8 cellular contexts compared by ENCODE assay signal in the genomic region with DNA sequence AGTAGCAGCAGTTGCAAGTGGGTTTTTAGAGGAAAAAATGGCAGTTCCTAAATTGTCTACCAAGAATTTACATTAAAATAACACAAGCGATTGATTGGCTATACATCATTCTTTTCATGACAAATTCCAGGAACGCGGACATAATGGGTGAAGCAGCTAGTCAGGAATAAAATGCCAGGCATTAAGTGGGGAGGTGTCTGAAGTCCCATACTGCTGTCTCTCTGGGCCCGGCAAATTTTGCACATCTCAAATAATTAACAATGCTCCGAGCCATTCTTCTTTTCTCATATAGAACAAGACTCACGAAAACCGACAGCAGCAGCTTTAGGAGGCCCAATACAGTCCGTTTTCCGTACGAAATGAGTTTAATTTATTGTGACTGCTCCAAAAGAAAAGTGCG. TPM values are rescaled to one million over a fixed set of nuclear protein-coding genes. Genes with fewer than 3 reads are reported as not detected.
DNase-seq lines count a peak whose midpoint lies in the region; ATAC-seq and TF ChIP-seq lines count a peak whose summit lies in the region.

No MANE protein-coding gene starts in this region.

- peak overlapping the region; percentile 63 to 98 for H3K4me3 ChIP-seq in ascending aorta
- peak overlapping the region; percentile 92 to 97 (median 95) for H3K4me3 ChIP-seq in right lobe of liver
- peak overlapping the region; percentile 61 to 98 (median 88) for H3K4me3 ChIP-seq in tibial nerve

- H3K27me3 Mint-ChIP-seq in activated T-cell treated with anti-CD3 and anti-CD28 coated beads, Interleukin-2, amount 50 U/mL, for 4 hours (ENCODE audit: low read depth): no peaks in the 10 kb centered on the region

- H3K27ac ChIP-seq in ascending aorta (peak overlapping the region; percentile 97 to 98), right lobe of liver (peak overlapping the region; percentile 81 to 96 (median 88)), tibial nerve (peak overlapping the region; percentile 65 to 96 (median 95))

- H3K4me3 Mint-ChIP-seq in activated T-cell treated with anti-CD3 and anti-CD28 coated beads, Interleukin-2, amount 50 U/mL, for 4 hours: peak overlapping the region; percentile 97

- TF ChIP-seq EP300 in tibial nerve (IDR thresholded peaks at IDR 0.05): no peak

- under 1% methylated on average over 11 of the region's 11 CpGs for WGBS in right lobe of liver (ENCODE audit: insufficient coverage, low coverage, low lambda C conversion rate, missing lambda C conversion rate)
- WGBS in tibial nerve, 2 donors: 1% methylated on average over 11 of the region's 11 CpGs

- H3K36me3 ChIP-seq in ascending aorta (peaks cover 0 to 23% of the 10 kb centered on the region in 2 donors), right lobe of liver (peaks cover 0 to 10% (median 5%) of the 10 kb centered on the region in 4 donors), tibial nerve (peaks cover 0 to 25% (median 8%) of the 10 kb centered on the region in 3 donors)

- ATAC-seq in activated T-cell treated with anti-CD3 and anti-CD28 coated beads, Interleukin-2, amount 50 U/mL, for 4 hours: no peak
- no peak for ATAC-seq in right lobe of liver
- no peak for ATAC-seq in HG03378 (IDR thresholded peaks at IDR 0.05; ENCODE audit: unreplicated experiment)
- no peak for ATAC-seq in HG03354 (IDR thresholded peaks at IDR 0.05; ENCODE audit: poor library complexity, severe bottlenecking, unreplicated experiment)

- H3K9me3 ChIP-seq in ascending aorta (no peaks in the 10 kb centered on the region), right lobe of liver (no peaks in the 10 kb centered on the region), tibial nerve (no peaks in the 10 kb centered on the region)

- H3K4me1 ChIP-seq in ascending aorta: peaks cover 6 to 29% of the 10 kb centered on the region in 2 donors
- peaks cover 0 to 20% (median 3%) of the 10 kb centered on the region in 4 donors for H3K4me1 ChIP-seq in right lobe of liver
- peaks cover 0 to 59% (median 29%) of the 10 kb centered on the region in 4 donors for H3K4me1 ChIP-seq in tibial nerve

- peaks cover 33% of the 10 kb centered on the region for H3K36me3 Mint-ChIP-seq in activated T-cell treated with anti-CD3 and anti-CD28 coated beads, Interleukin-2, amount 50 U/mL, for 4 hours (ENCODE audit: insufficient read depth)

- TF ChIP-seq CTCF in ascending aorta (IDR thresholded peaks at IDR 0.05): no peak
- no peak for TF ChIP-seq CTCF in right lobe of liver (IDR thresholded peaks at IDR 0.05)
- TF ChIP-seq CTCF in tibial nerve (IDR thresholded peaks at IDR 0.05): no peak

- H3K27me3 ChIP-seq in ascending aorta: no peaks in the 10 kb centered on the region
- no peaks in the 10 kb centered on the region for H3K27me3 ChIP-seq in right lobe of liver
- H3K27me3 ChIP-seq in tibial nerve: no peaks in the 10 kb centered on the region

- DNase-seq in activated T-cell treated with anti-CD3 and anti-CD28 coated beads, Interleukin-2, amount 50 U/mL, for 4 hours: no peak
- no peak for DNase-seq in activated T-cell treated with anti-CD3 and anti-CD28 coated beads, Interleukin-2, amount 50 U/mL, for 1 hour
- DNase-seq in ascending aorta (ENCODE audit: low spot score in 2 of 2) (no peak), right lobe of liver (no peak), tibial nerve (ENCODE audit: low spot score in 2 of 2) (no peak)
- no peak for DNase-seq in stimulated activated CD8-positive, alpha-beta memory T cell treated with anti-CD3 and anti-CD28 coated beads, Interleukin-4, amount 100 ng/mL, for 48 hours

- peaks cover 45% of the 10 kb centered on the region for H3K4me1 Mint-ChIP-seq in activated T-cell treated with anti-CD3 and anti-CD28 coated beads, Interleukin-2, amount 50 U/mL, for 4 hours (ENCODE audit: low read depth)

- H3K9me3 Mint-ChIP-seq in activated T-cell treated with anti-CD3 and anti-CD28 coated beads, Interleukin-2, amount 50 U/mL, for 4 hours: no peaks in the 10 kb centered on the region

- no peak for TF ChIP-seq POLR2A in right lobe of liver (IDR thresholded peaks at IDR 0.05)
- TF ChIP-seq POLR2A in tibial nerve (IDR thresholded peaks at IDR 0.05): no peak

- intact Hi-C loops in ascending aorta (cut with DNase I): loop anchor here (1.0 to 5.0 kb wide), 5 partner anchors 15 to 498 kb away; partner anchors contain the start of genes LRR1, RPS29 and VCPKMT
- intact Hi-C loops in right lobe of liver (cut with DNase I): no loop called here

RNA-seq across cellular contexts. Expression of gene RPL36AL, which starts 0.7 kb away (rescaled TPM):
- 100 to 1,000 TPM; 294 to 316 (median 301) TPM for total RNA-seq in activated T-cell treated with anti-CD3 and anti-CD28 coated beads, Interleukin-2, amount 50 U/mL, for 4 hours
- total RNA-seq in ascending aorta (21.3 TPM), right lobe of liver (100 to 1,000 TPM in 2 of 6 experiments, 10 to 100 TPM in 4; 67.4 to 157 (median 82.7) TPM), tibial nerve (100 to 1,000 TPM; 132 to 206 (median 151) TPM)

RNA-seq across cellular contexts. Expression of gene MGAT2, which starts 0.9 kb away (rescaled TPM):
- total RNA-seq in activated T-cell treated with anti-CD3 and anti-CD28 coated beads, Interleukin-2, amount 50 U/mL, for 4 hours: 10 to 100 TPM; 53.8 to 55.0 (median 54.6) TPM
- total RNA-seq in ascending aorta (37.4 TPM), right lobe of liver (10 to 100 TPM; 26.1 to 37.0 (median 30.5) TPM), tibial nerve (10 to 100 TPM; 21.0 to 24.3 (median 23.8) TPM)

RNA-seq across cellular contexts. Expression of gene DNAAF2, which starts 15.3 kb away (rescaled TPM):
- total RNA-seq in activated T-cell treated with anti-CD3 and anti-CD28 coated beads, Interleukin-2, amount 50 U/mL, for 4 hours: 10 to 100 TPM; 17.0 to 18.9 (median 17.3) TPM
- total RNA-seq in ascending aorta (14.0 TPM), right lobe of liver (1 to 10 TPM; 2.6 to 9.7 (median 6.0) TPM), tibial nerve (10 to 100 TPM in 2 of 4 donors, 1 to 10 TPM in 2; 7.8 to 17.2 (median 9.6) TPM)

RNA-seq across cellular contexts. Expression of gene LRR1, which starts 21.0 kb away (rescaled TPM):
- total RNA-seq in activated T-cell treated with anti-CD3 and anti-CD28 coated beads, Interleukin-2, amount 50 U/mL, for 4 hours: 10 to 100 TPM; 37.1 to 43.2 (median 42.2) TPM
- not detected for total RNA-seq in ascending aorta
- 1 to 10 TPM; 3.1 to 5.6 (median 4.3) TPM for total RNA-seq in right lobe of liver
- total RNA-seq in tibial nerve: 10 to 100 TPM in 2 of 4 donors, 1 to 10 TPM in 2; 4.6 to 15.3 (median 8.0) TPM

RNA-seq across cellular contexts. Expression of gene RPS29, which starts 33.5 kb away (rescaled TPM):
- 1,000 to 10,000 TPM; 2,303 to 2,539 (median 2,513) TPM for total RNA-seq in activated T-cell treated with anti-CD3 and anti-CD28 coated beads, Interleukin-2, amount 50 U/mL, for 4 hours
- 2,262 TPM for total RNA-seq in ascending aorta
- 1,000 to 10,000 TPM in 2 of 6 experiments, 100 to 1,000 TPM in 4; 431 to 1,761 (median 531) TPM for total RNA-seq in right lobe of liver
- total RNA-seq in tibial nerve: 1,000 to 10,000 TPM; 3,106 to 5,465 (median 5,153) TPM
